ENCODE assay signal across 9 cellular contexts in genomic region chr7:144437370-144438191, GRCh38. TPM values are rescaled to one million over a fixed set of nuclear protein-coding genes. Genes with fewer than 3 reads are reported as not detected.
DNase-seq lines count a peak whose midpoint lies in the region; TF ChIP-seq lines count a peak whose summit lies in the region.
"Had no signal": no experiment of that assay in that cellular context is flagged by ENCODE, and none has a peak within 500 bp of the region (broad histone marks: within the 10 kb centered on the region; RNA-seq: fewer than 3 reads in every experiment).

No MANE protein-coding gene starts in this region.

- DNase-seq in ELR (ENCODE audit: low read depth) (peak; percentile 47), GM20000 (ENCODE audit: low spot score) (peak; percentile 26), HuH-7.5 (ENCODE audit: low spot score) (peak; percentile 16), SKM-1 (lab: John Stamatoyannopoulos, UW; ENCODE audit: unreplicated experiment) (peak; percentile 30), brain microvascular endothelial cell (peak; percentile 86), kidney epithelial cell (ENCODE audit: low read depth) (peak; percentile 43), GOT3 (lab: John Stamatoyannopoulos, UW) (no peak)
- peak; percentile 39 for DNase-seq in stimulated activated CD4-positive, alpha-beta T cell treated with anti-CD3 and anti-CD28 coated beads, Interleukin-4, amount 100 ng/mL, for 24 hours

- H3K4me3 ChIP-seq in brain microvascular endothelial cell (ENCODE audit: low read depth, low read length) = no peak overlapping the region
- no peak overlapping the region for H3K4me3 ChIP-seq in kidney epithelial cell (ENCODE audit: low read depth, low read length)
- H3K4me3 ChIP-seq: tibial artery had no signal

- TF ChIP-seq CTCF in GM20000 (IDR thresholded peaks at IDR 0.05; ENCODE audit: extremely low read depth, missing control alignments) (peak; percentile 28), brain microvascular endothelial cell (IDR thresholded peaks at IDR 0.05; ENCODE audit: low read depth, low read length, missing control alignments) (peak; percentile 48), kidney epithelial cell (IDR thresholded peaks at IDR 0.05; ENCODE audit: insufficient read depth, low read length, poor library complexity, severe bottlenecking) (peak; percentile 53)

- H3K27ac ChIP-seq in brain microvascular endothelial cell = no peak overlapping the region
- H3K27ac ChIP-seq: tibial artery had no signal

- in situ Hi-C loops in brain microvascular endothelial cell (cut with HindIII; ENCODE audit: low pct_ligation_motif_present, low sequenced_read_pairs) = no loop called here

- H3K36me3 ChIP-seq in brain microvascular endothelial cell (replicated peaks) (no peaks in the 10 kb centered on the region), kidney epithelial cell (ENCODE audit: control insufficient read depth, insufficient read depth, low read length) (no peaks in the 10 kb centered on the region)
- H3K36me3 ChIP-seq: tibial artery had no signal

- no peaks in the 10 kb centered on the region for H3K27me3 ChIP-seq in brain microvascular endothelial cell (replicated peaks)
- no peaks in the 10 kb centered on the region for H3K27me3 ChIP-seq in kidney epithelial cell (ENCODE audit: control insufficient read depth, insufficient read depth, low read length)
- H3K27me3 ChIP-seq: tibial artery had no signal

RNA-seq across cellular contexts. Expression of gene NOBOX, which starts 34.1 kb away (rescaled TPM):
- not detected in 2 replicates for total RNA-seq in kidney epithelial cell
